ENCODE assay signal across 9 cellular contexts in the genomic region with DNA sequence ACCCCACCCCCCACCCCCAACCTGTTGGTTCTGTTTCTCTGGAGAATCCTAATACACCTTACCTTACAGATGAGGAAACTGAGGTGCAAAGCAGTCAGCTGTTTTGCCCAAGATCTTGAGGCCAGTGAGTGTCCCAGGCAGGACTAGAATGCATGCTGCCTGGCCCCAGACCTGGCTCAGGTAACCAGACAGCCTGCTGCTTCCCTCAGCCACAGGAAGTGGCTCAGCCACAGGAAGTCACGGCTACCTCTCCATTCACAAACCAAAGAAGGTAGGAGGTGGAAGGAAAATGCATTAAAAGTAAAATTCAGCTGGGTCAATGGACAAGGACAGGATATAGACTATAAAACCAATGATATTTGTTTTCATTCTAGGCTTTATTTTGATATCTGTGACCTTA.
A peak's percentile ranks its signal among the peaks of the same experiment; 100 is the strongest.
DNase-seq lines count a peak whose midpoint lies in the region; ATAC-seq lines count a peak whose summit lies in the region.
"Had no signal": no experiment of that assay in that cellular context is flagged by ENCODE, and none has a peak within 500 bp of the region (broad histone marks: within the 10 kb centered on the region; RNA-seq: fewer than 3 reads in every experiment).

No MANE protein-coding gene starts in this region.

- peaks cover 4% of the 10 kb centered on the region for H3K36me3 Mint-ChIP-seq in activated CD4-positive, alpha-beta T cell treated with anti-CD3 and anti-CD28 coated beads, Interleukin-2, amount 10 ng/mL, durations not matched to agents 7 days and 5 days (ENCODE audit: low read depth)
- H3K36me3 Mint-ChIP-seq in central memory CD8-positive, alpha-beta T cell (ENCODE audit: insufficient read depth): peaks cover 3% of the 10 kb centered on the region
- H3K36me3 Mint-ChIP-seq in stimulated activated naive B cell treated with anti-CD40 and anti-IgM and Interleukin-4, amounts not matched to agents 10 μg/mL and 1 μg/mL and 100 μg/mL, for 72 hours: peaks cover 0 to 7% of the 10 kb centered on the region in 2 donors

- H3K27ac Mint-ChIP-seq in activated CD4-positive, alpha-beta T cell treated with anti-CD3 and anti-CD28 coated beads, Interleukin-2, amount 10 ng/mL, durations not matched to agents 7 days and 5 days: peak overlapping the region; percentile 94
- peak overlapping the region; percentile 45 for H3K27ac Mint-ChIP-seq in central memory CD8-positive, alpha-beta T cell (ENCODE audit: low read depth)
- peak overlapping the region; percentile 62 for H3K27ac Mint-ChIP-seq in stimulated activated naive B cell treated with anti-CD40 and anti-IgM and Interleukin-4, amounts not matched to agents 10 μg/mL and 1 μg/mL and 100 μg/mL, for 72 hours

- H3K9me3 Mint-ChIP-seq in activated CD4-positive, alpha-beta T cell treated with anti-CD3 and anti-CD28 coated beads, Interleukin-2, amount 10 ng/mL, durations not matched to agents 7 days and 5 days: peaks cover 1% of the 10 kb centered on the region
- no peaks in the 10 kb centered on the region for H3K9me3 Mint-ChIP-seq in central memory CD8-positive, alpha-beta T cell
- no peaks in the 10 kb centered on the region for H3K9me3 Mint-ChIP-seq in stimulated activated naive B cell treated with anti-CD40 and anti-IgM and Interleukin-4, amounts not matched to agents 10 μg/mL and 1 μg/mL and 100 μg/mL, for 72 hours

- peak; percentile 71 for DNase-seq in activated CD4-positive, alpha-beta T cell treated with anti-CD3 and anti-CD28 coated beads, Interleukin-2, amount 10 ng/mL, durations not matched to agents 7 days and 5 days
- DNase-seq in central memory CD8-positive, alpha-beta T cell (ENCODE audit: low spot score in 2 of 2): peak in 1 of 2 donors; percentile 21
- DNase-seq in stimulated activated naive B cell treated with anti-CD40 and anti-IgM and Interleukin-4, amounts not matched to agents 10 μg/mL and 1 μg/mL and 100 μg/mL, for 72 hours: no peak
- no peak for DNase-seq in amniotic stem cell (lab: John Stamatoyannopoulos, UW)
- no peak for DNase-seq in cardiac septum (ENCODE audit: low spot score)
- DNase-seq: dermis blood vessel endothelial cell, heart right ventricle had no signal

- peak overlapping the region; percentile 69 for H3K4me3 Mint-ChIP-seq in activated CD4-positive, alpha-beta T cell treated with anti-CD3 and anti-CD28 coated beads, Interleukin-2, amount 10 ng/mL, durations not matched to agents 7 days and 5 days
- peak overlapping the region; percentile 73 for H3K4me3 Mint-ChIP-seq in central memory CD8-positive, alpha-beta T cell
- H3K4me3 Mint-ChIP-seq in stimulated activated naive B cell treated with anti-CD40 and anti-IgM and Interleukin-4, amounts not matched to agents 10 μg/mL and 1 μg/mL and 100 μg/mL, for 72 hours: peak overlapping the region; percentile 23 to 27

- H3K27me3 Mint-ChIP-seq in activated CD4-positive, alpha-beta T cell treated with anti-CD3 and anti-CD28 coated beads, Interleukin-2, amount 10 ng/mL, durations not matched to agents 7 days and 5 days: no peaks in the 10 kb centered on the region
- H3K27me3 Mint-ChIP-seq in central memory CD8-positive, alpha-beta T cell: peaks cover 14% of the 10 kb centered on the region
- H3K27me3 Mint-ChIP-seq in stimulated activated naive B cell treated with anti-CD40 and anti-IgM and Interleukin-4, amounts not matched to agents 10 μg/mL and 1 μg/mL and 100 μg/mL, for 72 hours: no peaks in the 10 kb centered on the region

- ATAC-seq in HG02610 (IDR thresholded peaks at IDR 0.05; ENCODE audit: unreplicated experiment) (peak; percentile 43), GM18907 (IDR thresholded peaks at IDR 0.05; ENCODE audit: unreplicated experiment) (no peak)
- ATAC-seq in central memory CD8-positive, alpha-beta T cell (replicated peaks; ENCODE audit: extremely low read depth, poor library complexity, severe bottlenecking): peak; percentile 76
- ATAC-seq in stimulated activated naive B cell treated with anti-CD40 and anti-IgM and Interleukin-4, amounts not matched to agents 10 μg/mL and 1 μg/mL and 100 μg/mL, for 72 hours (replicated peaks): no peak
- ATAC-seq: heart right ventricle had no signal

- POLR2A ChIA-PET in activated CD4-positive, alpha-beta T cell treated with anti-CD3 and anti-CD28 coated beads, Interleukin-2, amount 10 ng/mL, durations not matched to agents 7 days and 5 days (lab: Charles Lee): interaction anchor here (1.3 kb wide), 1 partner anchor 26 kb away, joined by 5 read pairs; no protein-coding TSS in a partner anchor

- CTCF ChIA-PET in activated CD4-positive, alpha-beta T cell treated with anti-CD3 and anti-CD28 coated beads, Interleukin-2, amount 10 ng/mL, durations not matched to agents 7 days and 5 days (lab: Charles Lee): no interaction called here

- intact Hi-C loops in cardiac septum (cut with DNase I): loop anchor here (5.0 to 10.0 kb wide), 4 partner anchors 77 to 610 kb away; partner anchors contain the start of gene JARID2

- peaks cover 65% of the 10 kb centered on the region for H3K4me1 Mint-ChIP-seq in activated CD4-positive, alpha-beta T cell treated with anti-CD3 and anti-CD28 coated beads, Interleukin-2, amount 10 ng/mL, durations not matched to agents 7 days and 5 days
- H3K4me1 Mint-ChIP-seq in central memory CD8-positive, alpha-beta T cell: peaks cover 40% of the 10 kb centered on the region
- peaks cover 53 to 86% of the 10 kb centered on the region in 2 donors for H3K4me1 Mint-ChIP-seq in stimulated activated naive B cell treated with anti-CD40 and anti-IgM and Interleukin-4, amounts not matched to agents 10 μg/mL and 1 μg/mL and 100 μg/mL, for 72 hours

Comparison
In these comparisons a context has a peak if more than half of its experiments do, and no peak if none do; other contexts are left out.
1. ATAC-seq: peak in HG02610 (single experiment) and central memory CD8-positive, alpha-beta T cell (single experiment); none in stimulated activated naive B cell treated with anti-CD40 and anti-IgM and Interleukin-4, amounts not matched to agents 10 μg/mL and 1 μg/mL and 100 μg/mL, for 72 hours (0 of 2) and GM18907 (single experiment).
2. Peak in every context shown above with its lines, with median percentiles within 50 percentile points of each other: H3K27ac Mint-ChIP-seq and H3K4me3 Mint-ChIP-seq.